In genomic region chr2:190843874-190844699, GRCh38 we compare ENCODE assay signal across 9 cellular contexts. TPM values are rescaled to one million over a fixed set of nuclear protein-coding genes. Genes with fewer than 3 reads are reported as not detected.
A peak's percentile ranks its signal among the peaks of the same experiment; 100 is the strongest.
DNase-seq lines count a peak whose midpoint lies in the region; ATAC-seq and TF ChIP-seq lines count a peak whose summit lies in the region.
"Had no signal": no experiment of that assay in that cellular context is flagged by ENCODE, and none has a peak within 500 bp of the region (broad histone marks: within the 10 kb centered on the region; RNA-seq: fewer than 3 reads in every experiment).

No MANE protein-coding gene starts in this region.

- no peaks in the 10 kb centered on the region for H3K27me3 Mint-ChIP-seq in activated T-helper 1 cell treated with anti-CD3 and anti-CD28 coated beads, Interleukin-12 subunit alpha, Interleukin-12 subunit beta, Interleukin-2, Interleukin-4 antibody, amounts not matched to agents 30 ng/mL and 10 ng/mL and 1 ng/mL, durations not matched to agents 14 hours and 24 hours and 36 hours (ENCODE audit: insufficient read depth)
- no peaks in the 10 kb centered on the region for H3K27me3 Mint-ChIP-seq in stimulated activated naive CD8-positive, alpha-beta T cell treated with anti-CD3 and anti-CD28 coated beads, Interleukin-15, Interleukin-2, amounts not matched to agents 100 ng/mL and 50 ng/mL, for 24 hours
- H3K27me3 Mint-ChIP-seq in CD14-positive monocyte (ENCODE audit: low read depth in 3 of 3), result no peaks in the 10 kb centered on the region
- H3K27me3 Mint-ChIP-seq in naive thymus-derived CD8-positive, alpha-beta T cell, result peaks cover 0 to 1% (median 0%) of the 10 kb centered on the region in 5 donors

- peak; percentile 98 for ATAC-seq in HG03432 (IDR thresholded peaks at IDR 0.05; ENCODE audit: unreplicated experiment)
- ATAC-seq in naive thymus-derived CD8-positive, alpha-beta T cell, result no peak

- POLR2A ChIA-PET in naive thymus-derived CD8-positive, alpha-beta T cell (lab: Charles Lee), result no interaction called here

- H3K4me1 Mint-ChIP-seq in activated T-helper 1 cell treated with anti-CD3 and anti-CD28 coated beads, Interleukin-12 subunit alpha, Interleukin-12 subunit beta, Interleukin-2, Interleukin-4 antibody, amounts not matched to agents 30 ng/mL and 10 ng/mL and 1 ng/mL, durations not matched to agents 14 hours and 24 hours and 36 hours (ENCODE audit: low read depth), result peaks cover 15% of the 10 kb centered on the region
- H3K4me1 Mint-ChIP-seq in stimulated activated naive CD8-positive, alpha-beta T cell treated with anti-CD3 and anti-CD28 coated beads, Interleukin-15, Interleukin-2, amounts not matched to agents 100 ng/mL and 50 ng/mL, for 24 hours (ENCODE audit: low read depth), result peaks cover 13% of the 10 kb centered on the region
- peaks cover 5% of the 10 kb centered on the region for H3K4me1 Mint-ChIP-seq in CD14-positive monocyte
- no peaks in the 10 kb centered on the region for H3K4me1 Mint-ChIP-seq in naive thymus-derived CD8-positive, alpha-beta T cell

- peak overlapping the region; percentile 44 for H3K4me3 Mint-ChIP-seq in activated T-helper 1 cell treated with anti-CD3 and anti-CD28 coated beads, Interleukin-12 subunit alpha, Interleukin-12 subunit beta, Interleukin-2, Interleukin-4 antibody, amounts not matched to agents 30 ng/mL and 10 ng/mL and 1 ng/mL, durations not matched to agents 14 hours and 24 hours and 36 hours
- H3K4me3 Mint-ChIP-seq in stimulated activated naive CD8-positive, alpha-beta T cell treated with anti-CD3 and anti-CD28 coated beads, Interleukin-15, Interleukin-2, amounts not matched to agents 100 ng/mL and 50 ng/mL, for 24 hours, result peak overlapping the region; percentile 65
- no peak overlapping the region for H3K4me3 Mint-ChIP-seq in CD14-positive monocyte
- H3K4me3 Mint-ChIP-seq in naive thymus-derived CD8-positive, alpha-beta T cell, result no peak overlapping the region

- intact Hi-C loops in activated T-helper 1 cell treated with anti-CD3 and anti-CD28 coated beads, Interleukin-12 subunit alpha, Interleukin-12 subunit beta, Interleukin-2, Interleukin-4 antibody, amounts not matched to agents 30 ng/mL and 10 ng/mL and 1 ng/mL, durations not matched to agents 14 hours and 24 hours and 36 hours (cut with micrococcal nuclease), result loop anchor here (1.0 to 5.0 kb wide), 11 partner anchors 36 to 525 kb away; partner anchors contain the start of genes GLS, HIBCH and NAB1
- intact Hi-C loops in CD14-positive monocyte (cut with micrococcal nuclease), result loop anchor here in 1 of 2 donors (10.0 kb wide), 1 partner anchor 111 kb away; no protein-coding TSS in a partner anchor

- H3K27ac Mint-ChIP-seq in activated T-helper 1 cell treated with anti-CD3 and anti-CD28 coated beads, Interleukin-12 subunit alpha, Interleukin-12 subunit beta, Interleukin-2, Interleukin-4 antibody, amounts not matched to agents 30 ng/mL and 10 ng/mL and 1 ng/mL, durations not matched to agents 14 hours and 24 hours and 36 hours, result peak overlapping the region; percentile 96
- H3K27ac Mint-ChIP-seq in stimulated activated naive CD8-positive, alpha-beta T cell treated with anti-CD3 and anti-CD28 coated beads, Interleukin-15, Interleukin-2, amounts not matched to agents 100 ng/mL and 50 ng/mL, for 24 hours, result peak overlapping the region; percentile 99
- H3K27ac Mint-ChIP-seq in CD14-positive monocyte, result no peak overlapping the region
- no peak overlapping the region for H3K27ac Mint-ChIP-seq in naive thymus-derived CD8-positive, alpha-beta T cell

- H3K9me3 Mint-ChIP-seq in activated T-helper 1 cell treated with anti-CD3 and anti-CD28 coated beads, Interleukin-12 subunit alpha, Interleukin-12 subunit beta, Interleukin-2, Interleukin-4 antibody, amounts not matched to agents 30 ng/mL and 10 ng/mL and 1 ng/mL, durations not matched to agents 14 hours and 24 hours and 36 hours, result no peaks in the 10 kb centered on the region
- no peaks in the 10 kb centered on the region for H3K9me3 Mint-ChIP-seq in stimulated activated naive CD8-positive, alpha-beta T cell treated with anti-CD3 and anti-CD28 coated beads, Interleukin-15, Interleukin-2, amounts not matched to agents 100 ng/mL and 50 ng/mL, for 24 hours
- no peaks in the 10 kb centered on the region for H3K9me3 Mint-ChIP-seq in CD14-positive monocyte
- H3K9me3 Mint-ChIP-seq in naive thymus-derived CD8-positive, alpha-beta T cell, result no peaks in the 10 kb centered on the region

- peak; percentile 24 to 43 for DNase-seq in stimulated activated CD4-positive, alpha-beta T cell treated with anti-CD3 and anti-CD28 coated beads, Interleukin-12 subunit alpha, Interleukin-12 subunit beta, amount 100 ng/mL, for 24 hours (ENCODE audit: low read depth in 2 of 2)
- DNase-seq in stimulated activated CD4-positive, alpha-beta T cell treated with anti-CD3 and anti-CD28 coated beads, Interleukin-12 subunit alpha, Interleukin-12 subunit beta, amount 100 ng/mL, for 4 hours, result no peak
- peak; percentile 17 for DNase-seq in activated T-helper 1 cell treated with anti-CD3 and anti-CD28 coated beads, Interleukin-12 subunit alpha, Interleukin-12 subunit beta, Interleukin-2, Interleukin-4 antibody, amounts not matched to agents 30 ng/mL and 10 ng/mL and 1 ng/mL, durations not matched to agents 14 hours and 24 hours and 36 hours (ENCODE audit: low spot score)
- DNase-seq in CD14-positive monocyte (ENCODE audit: low spot score) (no peak), COLO829 (ENCODE audit: low spot score) (no peak)
- no peak for DNase-seq in naive thymus-derived CD8-positive, alpha-beta T cell
- DNase-seq: DND-41 had no signal

- H3K36me3 Mint-ChIP-seq in activated T-helper 1 cell treated with anti-CD3 and anti-CD28 coated beads, Interleukin-12 subunit alpha, Interleukin-12 subunit beta, Interleukin-2, Interleukin-4 antibody, amounts not matched to agents 30 ng/mL and 10 ng/mL and 1 ng/mL, durations not matched to agents 14 hours and 24 hours and 36 hours (ENCODE audit: low read depth), result peaks cover 5% of the 10 kb centered on the region
- H3K36me3 Mint-ChIP-seq in stimulated activated naive CD8-positive, alpha-beta T cell treated with anti-CD3 and anti-CD28 coated beads, Interleukin-15, Interleukin-2, amounts not matched to agents 100 ng/mL and 50 ng/mL, for 24 hours (ENCODE audit: low read depth), result peaks cover 15% of the 10 kb centered on the region
- no peaks in the 10 kb centered on the region for H3K36me3 Mint-ChIP-seq in CD14-positive monocyte
- H3K36me3 Mint-ChIP-seq in naive thymus-derived CD8-positive, alpha-beta T cell, result peaks cover 6 to 14% (median 6%) of the 10 kb centered on the region in 3 donors

- TF ChIP-seq CTCF in CD14-positive monocyte (IDR thresholded peaks at IDR 0.05), result no peak

RNA-seq across cellular contexts. Expression of gene GLS, which starts 36.5 kb away (rescaled TPM):
- 220 and 237 TPM in 2 replicates for total RNA-seq in activated T-helper 1 cell treated with anti-CD3 and anti-CD28 coated beads, Interleukin-12 subunit alpha, Interleukin-12 subunit beta, Interleukin-2, Interleukin-4 antibody, amounts not matched to agents 30 ng/mL and 10 ng/mL and 1 ng/mL, durations not matched to agents 14 hours and 24 hours and 36 hours
- polyA plus RNA-seq in CD14-positive monocyte, result 1 to 10 TPM; 6.0 to 9.0 TPM
- total RNA-seq in naive thymus-derived CD8-positive, alpha-beta T cell, result 100 to 1,000 TPM; 206 to 214 TPM
- 10 to 100 TPM; 30.0 to 55.9 (median 40.8) TPM for polyA plus RNA-seq in naive thymus-derived CD8-positive, alpha-beta T cell

Comparison
In these comparisons a context has a peak if more than half of its experiments do, and no peak if none do; other contexts are left out.
1. DNase-seq: peak in stimulated activated CD4-positive, alpha-beta T cell treated with anti-CD3 and anti-CD28 coated beads, Interleukin-12 subunit alpha, Interleukin-12 subunit beta, amount 100 ng/mL, for 24 hours (2 of 2) and activated T-helper 1 cell treated with anti-CD3 and anti-CD28 coated beads, Interleukin-12 subunit alpha, Interleukin-12 subunit beta, Interleukin-2, Interleukin-4 antibody, amounts not matched to agents 30 ng/mL and 10 ng/mL and 1 ng/mL, durations not matched to agents 14 hours and 24 hours and 36 hours (single experiment); none in stimulated activated CD4-positive, alpha-beta T cell treated with anti-CD3 and anti-CD28 coated beads, Interleukin-12 subunit alpha, Interleukin-12 subunit beta, amount 100 ng/mL, for 4 hours (single experiment), CD14-positive monocyte (single experiment), COLO829 (single experiment) and naive thymus-derived CD8-positive, alpha-beta T cell (0 of 10).
2. H3K27ac Mint-ChIP-seq: peak in activated T-helper 1 cell treated with anti-CD3 and anti-CD28 coated beads, Interleukin-12 subunit alpha, Interleukin-12 subunit beta, Interleukin-2, Interleukin-4 antibody, amounts not matched to agents 30 ng/mL and 10 ng/mL and 1 ng/mL, durations not matched to agents 14 hours and 24 hours and 36 hours (single experiment) and stimulated activated naive CD8-positive, alpha-beta T cell treated with anti-CD3 and anti-CD28 coated beads, Interleukin-15, Interleukin-2, amounts not matched to agents 100 ng/mL and 50 ng/mL, for 24 hours (single experiment); none in CD14-positive monocyte (0 of 7) and naive thymus-derived CD8-positive, alpha-beta T cell (0 of 10).
3. H3K4me3 Mint-ChIP-seq: peak in activated T-helper 1 cell treated with anti-CD3 and anti-CD28 coated beads, Interleukin-12 subunit alpha, Interleukin-12 subunit beta, Interleukin-2, Interleukin-4 antibody, amounts not matched to agents 30 ng/mL and 10 ng/mL and 1 ng/mL, durations not matched to agents 14 hours and 24 hours and 36 hours (single experiment) and stimulated activated naive CD8-positive, alpha-beta T cell treated with anti-CD3 and anti-CD28 coated beads, Interleukin-15, Interleukin-2, amounts not matched to agents 100 ng/mL and 50 ng/mL, for 24 hours (single experiment); none in CD14-positive monocyte (0 of 2) and naive thymus-derived CD8-positive, alpha-beta T cell (0 of 10).